10 cellular contexts compared by ENCODE assay signal in the genomic region with DNA sequence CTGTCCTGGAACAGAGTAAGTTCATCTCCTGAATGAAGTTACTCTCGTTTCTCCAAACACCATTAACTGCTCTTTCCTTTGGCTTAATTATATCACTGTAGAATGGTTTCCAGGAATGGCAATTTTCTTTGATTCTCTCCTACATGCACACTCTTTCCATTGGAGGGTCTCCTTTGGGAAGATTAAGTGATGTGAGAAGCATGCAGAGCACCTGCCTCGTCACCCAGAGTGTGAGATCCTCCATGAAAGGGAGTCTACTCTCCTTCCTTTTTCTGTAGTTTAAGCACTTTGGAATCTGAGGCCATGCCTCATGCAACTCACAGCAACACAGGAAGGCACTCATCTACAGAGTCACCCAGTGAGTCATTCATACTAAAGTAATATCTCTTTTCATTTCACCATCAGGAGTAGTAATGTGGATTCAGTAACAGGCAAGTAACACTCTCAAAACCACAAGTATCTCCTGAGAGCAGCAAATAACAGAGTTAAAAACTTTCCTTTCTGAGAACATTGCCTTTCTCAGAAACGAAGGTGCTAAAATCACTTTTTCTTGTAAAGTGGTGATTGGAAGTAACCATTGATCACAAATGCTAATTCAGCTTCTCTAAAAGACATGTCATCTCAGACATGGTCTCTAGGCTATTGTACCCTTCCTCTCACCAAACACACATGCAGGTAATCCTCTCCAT. TPM values are rescaled to one million over a fixed set of nuclear protein-coding genes. Genes with fewer than 3 reads are reported as not detected.
DNase-seq lines count a peak whose midpoint lies in the region; ATAC-seq lines count a peak whose summit lies in the region.
"Had no signal": no experiment of that assay in that cellular context is flagged by ENCODE, and none has a peak within 500 bp of the region (broad histone marks: within the 10 kb centered on the region; RNA-seq: fewer than 3 reads in every experiment).

No MANE protein-coding gene starts in this region.

- H3K27ac Mint-ChIP-seq in T-helper 17 cell: peak overlapping the region; percentile 0

- no peak overlapping the region for H3K4me3 Mint-ChIP-seq in T-helper 17 cell

- no peaks in the 10 kb centered on the region for H3K36me3 Mint-ChIP-seq in T-helper 17 cell (ENCODE audit: low read depth)

- ATAC-seq in T-helper 17 cell (peak; percentile 69), GM18870 (IDR thresholded peaks at IDR 0.05; ENCODE audit: unreplicated experiment) (no peak)

- peak; percentile 31 for DNase-seq in activated naive CD4-positive, alpha-beta T cell treated with Interleukin-2 at 50 U/mL for 16 hours
- DNase-seq in activated naive CD4-positive, alpha-beta T cell (lab: John Stamatoyannopoulos, UW): no peak
- no peak for DNase-seq in T-helper 17 cell
- DNase-seq in fibroblast of gingiva (ENCODE audit: low read depth): peak; percentile 87
- peak; percentile 93 for DNase-seq in stromal cell of bone marrow (ENCODE audit: low read depth)
- DNase-seq in NCI-H526 (lab: John Stamatoyannopoulos, UW): no peak
- no peak for DNase-seq in NCI-H1092 (lab: John Stamatoyannopoulos, UW)
- DNase-seq: cortex of kidney, pancreas had no signal

- no peaks in the 10 kb centered on the region for H3K27me3 Mint-ChIP-seq in T-helper 17 cell

- H3K4me1 Mint-ChIP-seq in T-helper 17 cell: peaks cover 14% of the 10 kb centered on the region

- no peaks in the 10 kb centered on the region for H3K9me3 ChIP-seq in T-helper 17 cell (ENCODE audit: control insufficient read depth, low read length, poor library complexity, severe bottlenecking)
- H3K9me3 ChIP-seq: pancreas had no signal

RNA-seq across cellular contexts. Expression of a gene that starts 52.8 kb away (rescaled TPM):
- total RNA-seq in T-helper 17 cell: under 1 TPM; 0.60 to 0.99 TPM

Comparison
In these comparisons a context has a peak if more than half of its experiments do, and no peak if none do; other contexts are left out.
1. DNase-seq: peak in activated naive CD4-positive, alpha-beta T cell treated with Interleukin-2 at 50 U/mL for 16 hours (single experiment), fibroblast of gingiva (single experiment) and stromal cell of bone marrow (single experiment); none in activated naive CD4-positive, alpha-beta T cell (0 of 4), T-helper 17 cell (0 of 3), NCI-H526 (0 of 2) and NCI-H1092 (single experiment).